13 cellular contexts compared by ENCODE assay signal in genomic region chr17:73798111-73798748, GRCh38.
DNase-seq lines count a peak whose midpoint lies in the region; ATAC-seq and TF ChIP-seq lines count a peak whose summit lies in the region.
"Had no signal": no experiment of that assay in that cellular context is flagged by ENCODE, and none has a peak within 500 bp of the region (broad histone marks: within the 10 kb centered on the region; RNA-seq: fewer than 3 reads in every experiment).

No MANE protein-coding gene starts in this region.

- no peak overlapping the region for H2AFZ ChIP-seq in osteoblast (ENCODE audit: low read length)
- no peak overlapping the region for H2AFZ ChIP-seq in H9 (ENCODE audit: low read length)

- peaks cover 11% of the 10 kb centered on the region in 2 experiments for H3K4me1 Mint-ChIP-seq in H9

- no peak overlapping the region for H2BK20ac ChIP-seq in H9 (ENCODE audit: low read depth, low read length, poor library complexity, severe bottlenecking)

- peaks cover 4% of the 10 kb centered on the region for H3K9me3 ChIP-seq in osteoblast (ENCODE audit: low read depth, low read length)
- H3K9me3 ChIP-seq in H9 (ENCODE audit: control insufficient read depth, low read depth, low read length): no peaks in the 10 kb centered on the region
- H3K9me3 ChIP-seq: upper lobe of right lung had no signal

- no peak overlapping the region for H3K9ac ChIP-seq in H9 (ENCODE audit: extremely low read depth, insufficient read length, low read length)

- peak overlapping the region; percentile 19 for H3K4me2 ChIP-seq in osteoblast (ENCODE audit: insufficient read depth, low read length)
- H3K4me2 ChIP-seq in H9 (ENCODE audit: insufficient read depth, insufficient read length, low read length): no peak overlapping the region

- no peak overlapping the region for H3K18ac ChIP-seq in H9 (ENCODE audit: insufficient read length, low read depth, low read length)

- no peak overlapping the region for H4K8ac ChIP-seq in H9 (replicated peaks; ENCODE audit: insufficient read length, low read depth, low read length)

- H3K4me3 ChIP-seq in epithelial cell of esophagus (ENCODE audit: low read length): no peak overlapping the region
- H3K4me3 ChIP-seq in osteoblast (ENCODE audit: insufficient read depth, low read length): no peak overlapping the region
- H3K4me3 ChIP-seq: upper lobe of right lung had no signal

- H2AK5ac ChIP-seq in H9 (ENCODE audit: insufficient read length, low read length): no peak overlapping the region

- H3K36me3 ChIP-seq in osteoblast (ENCODE audit: insufficient read depth, low read length): no peaks in the 10 kb centered on the region
- H3K36me3 ChIP-seq: upper lobe of right lung had no signal

- no peak overlapping the region for H2BK5ac ChIP-seq in H9 (ENCODE audit: insufficient read length, low read length)

- H3K23ac ChIP-seq in H9 (ENCODE audit: insufficient read length, low read depth, low read length): no peak overlapping the region

- H3K79me2 ChIP-seq in osteoblast (ENCODE audit: insufficient read depth, low read length) (no peaks in the 10 kb centered on the region), H9 (ENCODE audit: insufficient read depth, low read length) (no peaks in the 10 kb centered on the region)

- H3K4me3 Mint-ChIP-seq in H9: no peak overlapping the region
- H3K4me3 Mint-ChIP-seq: dendritic cell treated with granulocyte-macrophage colony-stimulating factor and Interleukin-4, amounts not matched to agents 40 ng/mL and 50 ng/mL, for 4 days had no signal

- no peaks in the 10 kb centered on the region for H3K23me2 ChIP-seq in H9 (ENCODE audit: insufficient read length, low read depth, low read length, poor library complexity, severe bottlenecking)

- no peak overlapping the region for H2BK15ac ChIP-seq in H9 (ENCODE audit: low read depth, low read length)

- H3K27ac ChIP-seq in osteoblast (ENCODE audit: low read depth, low read length): no peak overlapping the region
- H3K27ac ChIP-seq in H9 (ENCODE audit: insufficient read length, low read depth, low read length): no peak overlapping the region
- H3K27ac ChIP-seq: upper lobe of right lung had no signal

- H3K27ac Mint-ChIP-seq in H9: no peak overlapping the region
- H3K27ac Mint-ChIP-seq: dendritic cell treated with granulocyte-macrophage colony-stimulating factor and Interleukin-4, amounts not matched to agents 40 ng/mL and 50 ng/mL, for 4 days had no signal

- no peak for TF ChIP-seq CTCF in epithelial cell of esophagus (IDR thresholded peaks at IDR 0.05; ENCODE audit: insufficient read depth, low read depth, low read length, missing control alignments)
- no peak for TF ChIP-seq CTCF in osteoblast (IDR thresholded peaks at IDR 0.05; ENCODE audit: extremely low read depth, low read depth, low read length)
- no peak for TF ChIP-seq CTCF in H9 (conservative IDR thresholded peaks at IDR 0.05)

- H3K27me3 ChIP-seq in osteoblast (ENCODE audit: insufficient read depth, low read length) (peaks cover 8% of the 10 kb centered on the region), H9 (ENCODE audit: insufficient read depth, low read length) (no peaks in the 10 kb centered on the region)

- WGBS in H9 (ENCODE audit: extremely low coverage, insufficient read length, low lambda C conversion rate): no CpG with 5 or more reads among the region's 7 CpGs

- DNase-seq in GM03348 (ENCODE audit: low spot score): peak; percentile 50
- DNase-seq in NCI-H460 (ENCODE audit: extremely low read depth, low read depth): peak; percentile 12
- peak; percentile 52 for DNase-seq in epithelial cell of esophagus (ENCODE audit: low read depth)
- DNase-seq in osteoblast (ENCODE audit: insufficient read length, low spot score, missing footprints): peak; percentile 77
- DNase-seq in H9: no peak
- no peak for DNase-seq in DMS153 treated with DMSO at 0.1 percent for 48 hours (lab: John Stamatoyannopoulos, UW; ENCODE audit: unreplicated experiment)
- DNase-seq: activated CD8-positive, alpha-beta memory T cell treated with anti-CD3 and anti-CD28 coated beads, Interleukin-2, amount 50 U/mL, for 4 hours; left ventricle myocardium superior; stimulated activated CD4-positive, alpha-beta T cell treated with anti-CD3 and anti-CD28 coated beads, Interleukin-1b, Interleukin-23, amount 100 ng/mL, for 48 hours; upper lobe of right lung had no signal

- H4K5ac ChIP-seq in H9 (ENCODE audit: insufficient read length, low read depth, low read length): no peak overlapping the region

- H3K36me3 Mint-ChIP-seq in H9 (ENCODE audit: insufficient read depth in 1 of 3, low read depth in 3 of 3): no peaks in the 10 kb centered on the region

- H4K20me1 ChIP-seq in osteoblast (ENCODE audit: insufficient read depth, low read length) (peaks cover 3% of the 10 kb centered on the region), H9 (ENCODE audit: control insufficient read depth, insufficient read depth, insufficient read length) (no peaks in the 10 kb centered on the region)

- no peak overlapping the region for H3K4ac ChIP-seq in H9 (ENCODE audit: low read depth, low read length)

- H3K4me1 ChIP-seq in osteoblast (ENCODE audit: insufficient read depth, low read length): peaks cover 9% of the 10 kb centered on the region
- H3K4me1 ChIP-seq in H9 (ENCODE audit: insufficient read depth, low read length): peaks cover 3% of the 10 kb centered on the region; the same call in 1 of the 2 replicates
- H3K4me1 ChIP-seq: upper lobe of right lung had no signal

- no peak overlapping the region for H3T11ph ChIP-seq in H9 (ENCODE audit: low read length)

- no peaks in the 10 kb centered on the region for H3K79me1 ChIP-seq in H9 (ENCODE audit: insufficient read depth, low read depth, low read length, poor library complexity, severe bottlenecking)

- no peak overlapping the region for H2BK12ac ChIP-seq in H9 (ENCODE audit: insufficient read length, low read depth, low read length)

- no peak overlapping the region for H3K14ac ChIP-seq in H9 (ENCODE audit: insufficient read depth, low read length)

- ATAC-seq in HG02938 (IDR thresholded peaks at IDR 0.05; ENCODE audit: unreplicated experiment): no peak
- ATAC-seq in HG02642 (IDR thresholded peaks at IDR 0.05; ENCODE audit: poor library complexity, unreplicated experiment): no peak
- ATAC-seq: left ventricle myocardium superior, upper lobe of right lung had no signal

- H3K56ac ChIP-seq in H9 (ENCODE audit: insufficient read length, low read depth, low read length): no peak overlapping the region

- no peak overlapping the region for H4K91ac ChIP-seq in H9 (ENCODE audit: insufficient read length, low read depth, low read length)

- H2BK120ac ChIP-seq in H9 (ENCODE audit: low read depth, low read length, poor library complexity, severe bottlenecking): no peak overlapping the region

- H3K27me3 Mint-ChIP-seq in H9 (ENCODE audit: low read depth): peaks cover 23% of the 10 kb centered on the region

- no peaks in the 10 kb centered on the region; a peak in 2 of 5 replicates for H3K9me3 Mint-ChIP-seq in H9
- H3K9me3 Mint-ChIP-seq: dendritic cell treated with granulocyte-macrophage colony-stimulating factor and Interleukin-4, amounts not matched to agents 40 ng/mL and 50 ng/mL, for 4 days had no signal

Comparison
In these comparisons a context has a peak if more than half of its experiments do, and no peak if none do; other contexts are left out.
1. DNase-seq: peak in GM03348 (single experiment), NCI-H460 (single experiment), epithelial cell of esophagus (single experiment) and osteoblast (single experiment); none in H9 (single experiment) and DMS153 treated with DMSO at 0.1 percent for 48 hours (single experiment).